18 cellular contexts compared by ENCODE assay signal in the genomic region with DNA sequence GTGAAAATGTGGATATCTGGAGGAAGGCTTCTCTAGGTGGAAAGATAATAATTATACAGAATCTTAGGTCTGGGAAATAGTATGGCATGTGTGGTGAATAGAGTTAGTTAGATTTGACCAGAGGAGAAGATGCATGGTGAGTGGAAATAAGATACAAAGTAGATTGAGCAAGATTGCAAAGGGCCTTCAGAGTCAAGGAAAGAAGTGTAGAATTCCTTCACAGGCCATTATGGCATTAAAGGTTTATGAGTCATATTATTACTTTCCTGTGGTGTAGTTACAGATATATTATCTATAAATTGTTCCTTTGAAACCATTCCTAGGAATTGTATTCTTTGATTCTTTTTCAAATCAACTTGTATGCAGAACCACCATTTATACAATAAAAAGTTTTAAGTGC.
DNase-seq lines count a peak whose midpoint lies in the region; ATAC-seq lines count a peak whose summit lies in the region.
"Had no signal": no experiment of that assay in that cellular context is flagged by ENCODE, and none has a peak within 500 bp of the region (broad histone marks: within the 10 kb centered on the region; RNA-seq: fewer than 3 reads in every experiment).

No MANE protein-coding gene starts in this region.

- no peak overlapping the region for H2AK5ac ChIP-seq in trophoblast cell (ENCODE audit: low read length)

- H3K4ac ChIP-seq in trophoblast cell (ENCODE audit: low read depth, low read length) = no peak overlapping the region

- no peak overlapping the region for H2BK120ac ChIP-seq in trophoblast cell (ENCODE audit: insufficient read depth, low read length, poor library complexity)

- H3K27ac ChIP-seq in trophoblast cell (ENCODE audit: low read depth, low read length) = no peak overlapping the region
- H3K27ac ChIP-seq: BLaER1, SJCRH30 had no signal

- H3K79me1 ChIP-seq in trophoblast cell (ENCODE audit: low read length) = no peaks in the 10 kb centered on the region

- H3K4me1 ChIP-seq in trophoblast cell (ENCODE audit: control insufficient read depth in 1 of 2, insufficient read depth in 2 of 2, low read length in 2 of 2) = no peaks in the 10 kb centered on the region
- H3K4me1 ChIP-seq: BLaER1, SJCRH30 had no signal

- no peak overlapping the region for H3K4me3 ChIP-seq in trophoblast cell (ENCODE audit: low read depth, low read length)
- H3K4me3 ChIP-seq: BLaER1, GM23338, SJCRH30 had no signal

- no peaks in the 10 kb centered on the region for H3K27me3 ChIP-seq in trophoblast cell (ENCODE audit: insufficient read depth, low read length)
- H3K27me3 ChIP-seq: BLaER1, SJCRH30 had no signal

- no peak overlapping the region for H4K8ac ChIP-seq in trophoblast cell (ENCODE audit: low read depth, low read length)

- H3K36me3 ChIP-seq in trophoblast cell (ENCODE audit: control insufficient read depth in 1 of 2, insufficient read depth in 2 of 2, low read length in 2 of 2) = no peaks in the 10 kb centered on the region
- H3K36me3 ChIP-seq: BLaER1, SJCRH30 had no signal

- H4K12ac ChIP-seq in trophoblast cell (ENCODE audit: low read depth, low read length) = no peak overlapping the region

- no peak overlapping the region for H2BK12ac ChIP-seq in trophoblast cell (ENCODE audit: low read length)

- no peaks in the 10 kb centered on the region for H3K79me2 ChIP-seq in trophoblast cell (ENCODE audit: control insufficient read depth, insufficient read depth, low read length, poor library complexity)

- no peak overlapping the region for H2AFZ ChIP-seq in trophoblast cell (ENCODE audit: insufficient read depth, low read length, poor library complexity)

- no peak overlapping the region for H3K9ac ChIP-seq in trophoblast cell (ENCODE audit: low read length)
- H3K9ac ChIP-seq: BLaER1 had no signal

- no peaks in the 10 kb centered on the region for H3K9me3 ChIP-seq in trophoblast cell (ENCODE audit: insufficient read depth, low read depth, low read length)
- H3K9me3 ChIP-seq: BLaER1, SJCRH30 had no signal

- H3K18ac ChIP-seq in trophoblast cell (ENCODE audit: low read length) = no peak overlapping the region

- H4K91ac ChIP-seq in trophoblast cell (ENCODE audit: low read depth, low read length) = no peak overlapping the region

- H3K4me2 ChIP-seq in trophoblast cell (ENCODE audit: low read length) = no peak overlapping the region
- H3K4me2 ChIP-seq: BLaER1, GM23338 had no signal

- no peak overlapping the region for H2BK5ac ChIP-seq in trophoblast cell (ENCODE audit: low read depth, low read length, poor library complexity)

- H3K14ac ChIP-seq in trophoblast cell (ENCODE audit: low read length) = no peak overlapping the region

- no peak overlapping the region for H3K23ac ChIP-seq in trophoblast cell (ENCODE audit: low read length)

- ATAC-seq in HG02870 (IDR thresholded peaks at IDR 0.05; ENCODE audit: unreplicated experiment) = no peak
- ATAC-seq: GM23338, SK-N-SH treated with all-trans-retinoic acid at 6 μM for 48 hours had no signal

- DNase-seq in NCI-H1694 treated with DMSO at 0.1 percent for 48 hours (lab: John Stamatoyannopoulos, UW) = peak; percentile 47
- DNase-seq in NCI-H1694 (lab: John Stamatoyannopoulos, UW) = no peak
- peak; percentile 27 for DNase-seq in ELR (ENCODE audit: low read depth)
- DNase-seq in NCI-H69 (lab: John Stamatoyannopoulos, UW) = peak; percentile 54
- peak; percentile 1 for DNase-seq in iris pigment epithelial cell (ENCODE audit: low read depth)
- DNase-seq in globus pallidus (ENCODE audit: low spot score) = no peak
- DNase-seq in trophoblast cell = no peak
- DNase-seq: 8988T; CD4-positive, CD25-positive, alpha-beta regulatory T cell; H9; HFFc6; NCI-H2107; SJCRH30; T-helper 2 cell had no signal

Comparison
In these comparisons a context has a peak if more than half of its experiments do, and no peak if none do; other contexts are left out.
1. DNase-seq: peak in NCI-H1694 treated with DMSO at 0.1 percent for 48 hours (single experiment), ELR (single experiment), NCI-H69 (single experiment) and iris pigment epithelial cell (single experiment); none in NCI-H1694 (single experiment), globus pallidus (single experiment) and trophoblast cell (0 of 2).